4 cellular contexts compared by ENCODE assay signal in the genomic region with DNA sequence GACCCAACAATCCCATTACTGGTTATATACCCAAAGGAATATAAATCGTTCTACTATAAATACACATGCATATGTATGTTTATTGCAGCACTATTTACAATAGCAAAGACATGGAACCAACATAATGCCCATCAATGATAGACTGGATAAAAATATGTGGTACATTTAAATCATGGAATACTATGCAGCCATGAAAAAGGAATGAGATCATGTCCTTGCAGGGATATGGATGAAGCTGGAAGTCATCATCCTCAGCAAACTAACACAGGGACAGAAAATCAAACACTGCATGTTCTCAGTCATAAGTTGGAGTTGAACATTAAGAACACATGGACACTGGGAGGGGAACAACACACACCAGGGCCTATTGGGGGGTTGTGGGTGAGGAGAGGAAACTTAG.
A peak's percentile ranks its signal among the peaks of the same experiment; 100 is the strongest.
TF ChIP-seq lines count a peak whose summit lies in the region.

No MANE protein-coding gene starts in this region.

TF ChIP-seq in HEK293, 187 proteins besides CTCF, POLR2A, EP300 and RAD21:
- peak; percentile 76 for TF ChIP-seq ZNF146 (tag by site-specific recombination; IDR thresholded peaks at IDR 0.05)
- TF ChIP-seq, protein P1, sequence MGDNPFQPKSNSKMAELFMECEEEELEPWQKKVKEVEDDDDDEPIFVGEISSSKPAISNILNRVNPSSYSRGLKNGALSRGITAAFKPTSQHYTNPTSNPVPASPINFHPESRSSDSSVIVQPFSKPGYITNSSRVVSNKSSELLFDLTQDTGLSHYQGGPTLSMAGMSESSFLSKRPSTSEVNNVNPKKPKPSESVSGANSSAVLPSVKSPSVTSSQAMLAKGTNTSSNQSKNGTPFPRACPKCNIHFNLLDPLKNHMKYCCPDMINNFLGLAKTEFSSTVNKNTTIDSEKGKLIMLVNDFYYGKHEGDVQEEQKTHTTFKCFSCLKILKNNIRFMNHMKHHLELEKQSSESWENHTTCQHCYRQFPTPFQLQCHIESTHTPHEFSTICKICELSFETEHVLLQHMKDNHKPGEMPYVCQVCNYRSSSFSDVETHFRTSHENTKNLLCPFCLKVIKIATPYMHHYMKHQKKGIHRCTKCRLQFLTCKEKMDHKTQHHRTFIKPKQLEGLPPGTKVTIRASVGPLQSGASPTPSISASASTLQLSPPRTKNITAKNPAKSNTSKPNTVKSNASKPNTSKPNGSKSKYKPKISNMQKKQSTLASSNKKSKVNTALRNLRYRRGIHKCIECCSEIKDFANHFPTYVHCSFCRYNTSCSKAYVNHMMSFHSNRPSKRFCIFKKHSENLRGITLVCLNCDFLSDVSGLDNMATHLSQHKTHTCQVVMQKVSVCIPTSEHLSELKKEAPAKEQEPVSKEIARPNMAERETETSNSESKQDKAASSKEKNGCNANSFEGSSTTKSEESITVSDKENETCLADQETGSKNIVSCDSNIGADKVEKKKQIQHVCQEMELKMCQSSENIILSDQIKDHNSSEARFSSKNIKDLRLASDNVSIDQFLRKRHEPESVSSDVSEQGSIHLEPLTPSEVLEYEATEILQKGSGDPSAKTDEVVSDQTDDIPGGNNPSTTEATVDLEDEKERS (tag by site-specific recombination; IDR thresholded peaks at IDR 0.05) = peak; percentile 79; the same call in 1 of the 2 replicates

TF ChIP-seq in WTC11, 78 proteins besides CTCF, POLR2A, EP300 and RAD21:
- TF ChIP-seq GTF2I (CRISPR knock-in tag; conservative IDR thresholded peaks at IDR 0.05) = peak; percentile 35; the same call in 1 of the 2 replicates
TF ChIP-seq in WTC11: peak in this region for 1; not testable (repeated sequence) for 77.

TF ChIP-seq in K562, 482 proteins besides CTCF, POLR2A, EP300 and RAD21 (continued from another document):
- peak; percentile 53 for TF ChIP-seq RBM25 (IDR thresholded peaks at IDR 0.05; ENCODE audit: low read depth, low read length, severe bottlenecking)
- 0 out of 2 replicates have a peak, but pooled peaks have one; percentile 16 for TF ChIP-seq BCOR (IDR thresholded peaks at IDR 0.05)

TF ChIP-seq in H1, 55 proteins besides CTCF, POLR2A, EP300 and RAD21:
- peak; percentile 58; the same call in 1 of the 2 replicates for TF ChIP-seq KDM1A (IDR thresholded peaks at IDR 0.05; ENCODE audit: borderline replicate concordance, low read length)
TF ChIP-seq in H1: peak in this region for 1; not testable (repeated sequence) for 54.
